15 cellular contexts compared by ENCODE assay signal in the genomic region with DNA sequence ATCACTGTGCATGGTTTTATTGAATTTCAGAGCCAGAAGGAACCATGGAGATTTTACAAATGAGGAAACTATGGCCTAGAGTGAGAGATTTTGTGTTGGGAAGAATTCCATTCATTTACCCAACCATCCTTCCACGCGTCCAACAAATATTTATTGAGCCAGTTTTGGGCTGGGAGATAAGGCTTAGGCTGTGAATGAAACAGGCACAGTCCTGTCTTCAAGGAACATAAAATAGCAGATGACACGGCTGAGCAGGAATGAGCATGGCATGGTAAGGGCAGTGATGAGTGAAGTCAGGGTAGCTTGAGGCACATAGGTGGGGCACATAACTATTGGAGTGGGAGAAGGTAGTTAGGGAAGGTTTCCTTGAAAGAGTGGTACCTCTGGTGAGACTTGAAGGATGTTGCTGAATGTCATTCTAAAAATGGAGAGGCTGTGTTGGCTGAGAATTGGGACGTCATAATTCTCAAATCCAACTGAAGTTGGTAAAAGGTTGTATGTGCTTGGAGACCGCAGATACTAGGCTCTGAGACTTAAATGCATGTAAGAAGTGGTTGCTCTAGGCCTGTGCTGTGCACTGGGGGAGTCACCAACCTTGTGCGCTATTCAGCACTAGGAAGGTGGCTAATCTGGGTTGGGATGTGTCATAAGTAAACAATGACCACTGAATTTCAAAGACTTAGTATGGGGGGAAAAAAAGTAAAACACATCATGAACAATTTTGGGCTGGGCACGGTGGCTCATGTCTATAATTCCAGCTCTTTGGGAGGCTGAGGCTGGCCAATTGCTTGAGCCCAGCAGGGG. TPM values are rescaled to one million over a fixed set of nuclear protein-coding genes. Genes with fewer than 3 reads are reported as not detected.
DNase-seq lines count a peak whose midpoint lies in the region; ATAC-seq, FAIRE-seq and TF ChIP-seq lines count a peak whose summit lies in the region.
"Had no signal": no experiment of that assay in that cellular context is flagged by ENCODE, and none has a peak within 500 bp of the region (broad histone marks: within the 10 kb centered on the region; RNA-seq: fewer than 3 reads in every experiment).

No MANE protein-coding gene starts in this region.

- H3K4me3 ChIP-seq in A549 (no peak overlapping the region), IMR-90 (ENCODE audit: insufficient read depth, low read depth, low read length) (no peak overlapping the region), bronchial epithelial cell (ENCODE audit: low read depth, low read length) (no peak overlapping the region)

- TF ChIP-seq CTCF in A549 (IDR thresholded peaks at IDR 0.05) (no peak), IMR-90 (conservative IDR thresholded peaks at IDR 0.05; ENCODE audit: low read depth, low read length) (no peak), bronchial epithelial cell (IDR thresholded peaks at IDR 0.05; ENCODE audit: insufficient read depth, low read length, severe bottlenecking) (no peak)

- H3K27me3 ChIP-seq in IMR-90 (ENCODE audit: control insufficient read depth, insufficient read depth, low read length), result no peaks in the 10 kb centered on the region
- no peaks in the 10 kb centered on the region for H3K27me3 ChIP-seq in bronchial epithelial cell (ENCODE audit: control insufficient read depth, insufficient read depth, low read length)

- peak overlapping the region; percentile 18; the same call in 1 of the 3 replicates for H2BK15ac ChIP-seq in IMR-90 (ENCODE audit: low read depth, low read length)

- H2AK5ac ChIP-seq in IMR-90 (ENCODE audit: low read depth, low read length), result peak overlapping the region; percentile 68

- dilution Hi-C loops in IMR-90 (cut with HindIII; ENCODE audit: low sequenced_read_pairs, unreplicated experiment), result no loop called here

- peaks cover 27 to 96% of the 10 kb centered on the region in 2 experiments for H3K79me1 ChIP-seq in IMR-90 (ENCODE audit: low read depth in 1 of 2, low read length in 2 of 2)

- no peak overlapping the region for H4K91ac ChIP-seq in IMR-90 (ENCODE audit: insufficient read depth, low read depth, low read length)

- TF ChIP-seq POLR2A in A549 (IDR thresholded peaks at IDR 0.05; ENCODE audit: low read length) (no peak), IMR-90 (IDR thresholded peaks at IDR 0.05; ENCODE audit: low read depth, low read length) (no peak)

- no peak overlapping the region; the same call in 1 of the 2 replicates for H2BK20ac ChIP-seq in IMR-90 (ENCODE audit: low read depth, low read length)

- DNase-seq in A549 (ENCODE audit: low read depth in 1 of 2, low spot score in 1 of 2), result peak in 1 of 2 experiments; percentile 31
- peak; percentile 79 for DNase-seq in IMR-90
- DNase-seq in bronchial epithelial cell (ENCODE audit: low read depth), result peak; percentile 61
- peak; percentile 29 for DNase-seq in kidney glomerular epithelial cell (lab: John Stamatoyannopoulos, UW)
- no peak for DNase-seq in activated CD4-positive, alpha-beta T cell treated with anti-CD3 and anti-CD28 coated beads, Interleukin-2, amount 50 U/mL, for 1 hour
- no peak for DNase-seq in activated gamma-delta T cell treated with Interleukin-2 at 50 U/mL for 16 hours
- no peak for DNase-seq in NAMALWA (ENCODE audit: low spot score)
- DNase-seq: ACHN; activated CD4-positive, alpha-beta T cell treated with anti-CD3 and anti-CD28 coated beads for 48 hours; KG1; natural killer cell; NCI-H187; T-cell had no signal

- H3K14ac ChIP-seq in IMR-90 (replicated peaks; ENCODE audit: low read depth, low read length), result 0 out of 2 replicates have a peak overlapping the region, but pooled peaks have one; percentile 75

- H3K23ac ChIP-seq in IMR-90 (ENCODE audit: low read depth, low read length), result peak overlapping the region; percentile 89

- CTCF ChIA-PET in A549 (lab: Yijun Ruan, JAX) (interaction anchor here (0.6 to 0.8 kb wide), 2 partner anchors 127 to 297 kb away, joined by 3 read pairs; no protein-coding TSS in a partner anchor), IMR-90 (lab: Yijun Ruan, JAX) (no interaction called here)

- H3K27ac ChIP-seq in A549 (peak overlapping the region in 1 of 2 experiments; percentile 73; a peak in 4 of 6 replicates), IMR-90 (ENCODE audit: insufficient read depth, low read length) (peak overlapping the region; percentile 6; the same call in 1 of the 2 replicates)

- FAIRE-seq in A549 (lab: Jason Lieb, UNC) (no peak), bronchial epithelial cell (lab: Jason Lieb, UNC) (no peak)
- FAIRE-seq: GM12891 had no signal

- no peak overlapping the region for H3K18ac ChIP-seq in IMR-90 (ENCODE audit: low read depth, low read length)

- TF ChIP-seq RAD21 in A549 (conservative IDR thresholded peaks at IDR 0.05 in 1 of 2, IDR thresholded peaks at IDR 0.05 in 1 of 2), result no peak
- TF ChIP-seq RAD21 in IMR-90 (IDR thresholded peaks at IDR 0.05; ENCODE audit: low read length), result no peak

- WGBS in A549 (ENCODE audit: missing lambda C conversion rate), result 76% methylated on average over 7 of the region's 7 CpGs
- 75% methylated on average over 2 of the region's 7 CpGs; no CpG with 5 or more reads in 1 of the 2 experiments for WGBS in IMR-90 (ENCODE audit: extremely low coverage in 2 of 2, insufficient read length in 1 of 2), 2 experiments

- peak overlapping the region; percentile 78 for H3K4ac ChIP-seq in IMR-90 (ENCODE audit: low read depth, low read length)

- H3K4me2 ChIP-seq in A549, result peak overlapping the region; percentile 94
- H3K4me2 ChIP-seq in IMR-90 (ENCODE audit: low read depth, low read length), result no peak overlapping the region

- no peak overlapping the region for H3K9ac ChIP-seq in IMR-90 (ENCODE audit: low read depth, low read length)

- H3K36me3 ChIP-seq in IMR-90 (ENCODE audit: control insufficient read depth, insufficient read depth, low read length) (peaks cover 3% of the 10 kb centered on the region), bronchial epithelial cell (ENCODE audit: control insufficient read depth, insufficient read depth, low read length) (no peaks in the 10 kb centered on the region)

- H3K4me1 ChIP-seq in A549 (peaks cover 97% of the 10 kb centered on the region), IMR-90 (ENCODE audit: control insufficient read depth, insufficient read depth, low read length) (peaks cover 52% of the 10 kb centered on the region)

- BruUV-seq in IMR-90 (replicated peaks; lab: Mats Ljungman, UMichigan), result no TSS peak

- peaks cover 100% of the 10 kb centered on the region for H4K20me1 ChIP-seq in IMR-90 (ENCODE audit: insufficient read depth, low read length)

- POLR2A ChIA-PET in A549 (lab: Yijun Ruan, JAX), result no interaction called here
- POLR2A ChIA-PET in IMR-90 (lab: Charles Lee; ENCODE audit: unreplicated experiment), result no interaction called here

- H3K56ac ChIP-seq in IMR-90 (ENCODE audit: extremely low read depth, insufficient read depth, low read length), result no peak overlapping the region

- H2AK9ac ChIP-seq in IMR-90 (replicated peaks; ENCODE audit: low read depth, low read length, poor library complexity), result no peak overlapping the region

- peak overlapping the region; percentile 34 for H2BK5ac ChIP-seq in IMR-90 (ENCODE audit: low read depth, low read length, poor library complexity, severe bottlenecking)

- H4K5ac ChIP-seq in IMR-90 (ENCODE audit: low read depth, low read length), result no peak overlapping the region

- H3K9me3 ChIP-seq in A549 (no peaks in the 10 kb centered on the region), IMR-90 (ENCODE audit: control insufficient read depth, insufficient read depth, low read length) (no peaks in the 10 kb centered on the region)

- no peak overlapping the region for H2AFZ ChIP-seq in IMR-90 (replicated peaks; ENCODE audit: low read length, poor library complexity)

- in situ Hi-C loops in IMR-90 (cut with MboI; ENCODE audit: low sequenced_read_pairs), result no loop called here

- H4K8ac ChIP-seq in IMR-90 (ENCODE audit: low read depth in 2 of 2, low read length in 2 of 2), result peak overlapping the region in 1 of 2 experiments; percentile 25; a peak in 2 of 4 replicates

- ATAC-seq in A549, result no peak
- peak; percentile 30 for ATAC-seq in IMR-90 (ENCODE audit: low read depth)
- no peak for ATAC-seq in GM21717 (IDR thresholded peaks at IDR 0.05; ENCODE audit: unreplicated experiment)
- ATAC-seq: natural killer cell, T-cell had no signal

- intact Hi-C loops in IMR-90 (cut with micrococcal nuclease), result no loop called here

- peaks cover 62% of the 10 kb centered on the region for H3K9me1 ChIP-seq in IMR-90 (ENCODE audit: insufficient read depth, low read length)

- H2BK120ac ChIP-seq in IMR-90 (ENCODE audit: low read depth, low read length), result peak overlapping the region; percentile 52; the same call in 1 of the 2 replicates

- TF ChIP-seq EP300 in A549 (IDR thresholded peaks at IDR 0.05), result no peak

TF ChIP-seq in A549, 52 proteins besides CTCF, POLR2A, EP300 and RAD21 (continues in another document):
- TF ChIP-seq JUNB (IDR thresholded peaks at IDR 0.05) (no peak), CHD2 (IDR thresholded peaks at IDR 0.05; ENCODE audit: low read length, partially characterized antibody) (no peak)

TF ChIP-seq in IMR-90, 13 proteins besides CTCF, POLR2A, EP300 and RAD21 (continues in another document):
- TF ChIP-seq RCOR1 (IDR thresholded peaks at IDR 0.05; ENCODE audit: insufficient replicate concordance, low read length) (no peak), BHLHE40 (IDR thresholded peaks at IDR 0.05; ENCODE audit: low read depth, low read length) (0 out of 2 replicates have a peak, but pooled peaks have one; percentile 27), CHD1 (IDR thresholded peaks at IDR 0.05; ENCODE audit: low read depth, low read length) (no peak), RFX5 (IDR thresholded peaks at IDR 0.05; ENCODE audit: low read depth, low read length) (no peak), MAFK (IDR thresholded peaks at IDR 0.05; ENCODE audit: low read depth, low read length) (no peak), SMC3 (IDR thresholded peaks at IDR 0.05; ENCODE audit: low read depth, low read length) (no peak)
- TF ChIP-seq, protein P1, sequence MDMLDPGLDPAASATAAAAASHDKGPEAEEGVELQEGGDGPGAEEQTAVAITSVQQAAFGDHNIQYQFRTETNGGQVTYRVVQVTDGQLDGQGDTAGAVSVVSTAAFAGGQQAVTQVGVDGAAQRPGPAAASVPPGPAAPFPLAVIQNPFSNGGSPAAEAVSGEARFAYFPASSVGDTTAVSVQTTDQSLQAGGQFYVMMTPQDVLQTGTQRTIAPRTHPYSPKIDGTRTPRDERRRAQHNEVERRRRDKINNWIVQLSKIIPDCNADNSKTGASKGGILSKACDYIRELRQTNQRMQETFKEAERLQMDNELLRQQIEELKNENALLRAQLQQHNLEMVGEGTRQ (IDR thresholded peaks at IDR 0.05; ENCODE audit: low read depth, low read length), result no peak

RNA-seq across cellular contexts. Expression of a gene that starts 51.8 kb away (rescaled TPM):
- polyA plus RNA-seq in A549 (2011; rRNA removed) (110 and 112 TPM in 2 replicates), A549 (2017; fragmentation: RNase III; extraction: RNeasy Plus Mini Kit Qiagen cat#74134 plus additional on column Dnase treatment) (110 to 116 TPM (median 111 TPM) in 3 replicates), IMR-90 (2012; rRNA removed) (45.4 and 51.8 TPM in 2 replicates)
- 29.0 and 41.5 TPM in 2 replicates for polyA plus RNA-seq in A549 (2012; cell fraction: cytosol; rRNA removed)
- 45.0 and 63.7 TPM in 2 replicates for polyA plus RNA-seq in A549 (2012; cell fraction: nucleus; rRNA removed)
- 144 and 157 TPM in 2 replicates for polyA minus RNA-seq in A549 (2011; rRNA and poly(A)+ RNA removed)
- total RNA-seq in IMR-90 (2012; rRNA removed) (69.2 and 95.5 TPM in 2 replicates), bronchial epithelial cell (17.6 and 18.7 TPM in 2 replicates)
- polyA plus RNA-seq in IMR-90 (2012; cell fraction: cytosol; rRNA removed), result 15.4 and 16.1 TPM in 2 replicates
- 38.7 and 130 TPM in 2 replicates for polyA plus RNA-seq in IMR-90 (2012; cell fraction: nucleus; rRNA removed; ENCODE audit: low replicate concordance)
- total RNA-seq: natural killer cell had no signal

Comparison
In these comparisons a context has a peak if more than half of its experiments do, and no peak if none do; other contexts are left out.
1. DNase-seq: peak in IMR-90 (single experiment), bronchial epithelial cell (single experiment) and kidney glomerular epithelial cell (single experiment); none in activated CD4-positive, alpha-beta T cell treated with anti-CD3 and anti-CD28 coated beads, Interleukin-2, amount 50 U/mL, for 1 hour (single experiment), activated gamma-delta T cell treated with Interleukin-2 at 50 U/mL for 16 hours (single experiment) and NAMALWA (single experiment).